20 cellular contexts compared by ENCODE assay signal in genomic region chr1:89001510-89001909, GRCh38. TPM values are rescaled to one million over a fixed set of nuclear protein-coding genes. Genes with fewer than 3 reads are reported as not detected.
DNase-seq lines count a peak whose midpoint lies in the region; ATAC-seq, FAIRE-seq and TF ChIP-seq lines count a peak whose summit lies in the region.
"Had no signal": no experiment of that assay in that cellular context is flagged by ENCODE, and none has a peak within 500 bp of the region (broad histone marks: within the 10 kb centered on the region; RNA-seq: fewer than 3 reads in every experiment).

No MANE protein-coding gene starts in this region.

- H3K27ac Mint-ChIP-seq in activated naive CD4-positive, alpha-beta T cell treated with anti-CD3 and anti-CD28 coated beads, Interleukin-2, amount 50 U/mL, for 24 hours = peak overlapping the region; percentile 39
- no peak overlapping the region for H3K27ac Mint-ChIP-seq in activated naive CD4-positive, alpha-beta T cell treated with anti-CD3 and anti-CD28 coated beads for 36 hours
- H3K27ac Mint-ChIP-seq: activated T-cell treated with anti-CD3 and anti-CD28 coated beads, Interleukin-2, amount 50 U/mL, for 24 hours had no signal

- no TSS peak for BruUV-seq in endothelial cell of umbilical vein (replicated peaks; lab: Mats Ljungman, UMichigan)

- no peak for DNase-seq in activated naive CD4-positive, alpha-beta T cell treated with anti-CD3 and anti-CD28 coated beads for 36 hours
- DNase-seq in RWPE2 (ENCODE audit: low spot score) = no peak
- DNase-seq in endothelial cell of umbilical vein (ENCODE audit: low read depth, low spot score) = peak; percentile 10
- DNase-seq in spleen = no peak
- no peak for DNase-seq in uterus
- DNase-seq in MV-4-11 (lab: John Stamatoyannopoulos, UW) = no peak
- no peak for DNase-seq in vagina (ENCODE audit: extremely low spot score in 2 of 2)
- DNase-seq: activated CD4-positive, alpha-beta T cell treated with anti-CD3 and anti-CD28 coated beads for 36 hours; activated T-cell treated with anti-CD3 and anti-CD28 coated beads, Interleukin-2, amount 50 U/mL, for 24 hours; cerebellar nuclear complex; glutamatergic neuron; H7; Karpas-422; NCI-H1436; SIG-M5; T-helper 9 cell had no signal

- dilution Hi-C loops in endothelial cell of umbilical vein (cut with MboI; ENCODE audit: extremely low pct_ligation_motif_present, low sequenced_read_pairs) = no loop called here

- no peak overlapping the region for H3K4me3 Mint-ChIP-seq in activated naive CD4-positive, alpha-beta T cell treated with anti-CD3 and anti-CD28 coated beads, Interleukin-2, amount 50 U/mL, for 24 hours
- no peak overlapping the region for H3K4me3 Mint-ChIP-seq in activated naive CD4-positive, alpha-beta T cell treated with anti-CD3 and anti-CD28 coated beads for 36 hours
- H3K4me3 Mint-ChIP-seq: activated CD4-positive, alpha-beta T cell treated with anti-CD3 and anti-CD28 coated beads for 36 hours; activated T-cell treated with anti-CD3 and anti-CD28 coated beads, Interleukin-2, amount 50 U/mL, for 24 hours; CD14-positive monocyte; neural crest cell had no signal

- H3K9me3 Mint-ChIP-seq in activated naive CD4-positive, alpha-beta T cell treated with anti-CD3 and anti-CD28 coated beads, Interleukin-2, amount 50 U/mL, for 24 hours = no peaks in the 10 kb centered on the region
- H3K9me3 Mint-ChIP-seq in activated naive CD4-positive, alpha-beta T cell treated with anti-CD3 and anti-CD28 coated beads for 36 hours = peaks cover 5% of the 10 kb centered on the region
- H3K9me3 Mint-ChIP-seq: neural crest cell had no signal

- no peak overlapping the region for H2AFZ ChIP-seq in endothelial cell of umbilical vein (ENCODE audit: low read depth, low read length)

- intact Hi-C loops in activated naive CD4-positive, alpha-beta T cell treated with anti-CD3 and anti-CD28 coated beads for 36 hours (cut with micrococcal nuclease) = no loop called here
- intact Hi-C loops in endothelial cell of umbilical vein (cut with micrococcal nuclease) = no loop called here
- intact Hi-C loops in spleen (cut with DNase I; ENCODE audit: low total_unique reads) = no loop called here
- intact Hi-C loops in uterus (cut with DNase I; ENCODE audit: low total_unique reads) = loop anchor here (10.0 kb wide), 1 partner anchor 353 kb away; no protein-coding TSS in a partner anchor
- intact Hi-C loops in vagina (cut with DNase I) = no loop called here

- H3K4me1 ChIP-seq in RWPE2 (ENCODE audit: insufficient read depth, poor library complexity, severe bottlenecking) = peaks cover 7% of the 10 kb centered on the region
- peaks cover 6% of the 10 kb centered on the region for H3K4me1 ChIP-seq in endothelial cell of umbilical vein (ENCODE audit: control insufficient read depth, extremely low read depth, insufficient read depth, low read length)
- peaks cover 0 to 27% (median 11%) of the 10 kb centered on the region in 6 donors for H3K4me1 ChIP-seq in spleen
- no peaks in the 10 kb centered on the region for H3K4me1 ChIP-seq in uterus
- no peaks in the 10 kb centered on the region for H3K4me1 ChIP-seq in vagina

- H3K27me3 ChIP-seq in RWPE2 (ENCODE audit: insufficient read depth, poor library complexity, severe bottlenecking) (no peaks in the 10 kb centered on the region), endothelial cell of umbilical vein (ENCODE audit: control insufficient read depth in 2 of 2, insufficient read depth in 2 of 2, low read length in 2 of 2) (no peaks in the 10 kb centered on the region), spleen (replicated peaks in 1 of 7) (no peaks in the 10 kb centered on the region), uterus (no peaks in the 10 kb centered on the region), vagina (no peaks in the 10 kb centered on the region)

- no peaks in the 10 kb centered on the region for H3K9me1 ChIP-seq in endothelial cell of umbilical vein (replicated peaks; ENCODE audit: control insufficient read depth, extremely low read depth, insufficient read depth, low read length)

- no peak overlapping the region for H3K4me2 ChIP-seq in endothelial cell of umbilical vein (ENCODE audit: insufficient read depth, low read length)

- H3K9ac ChIP-seq in endothelial cell of umbilical vein (replicated peaks; ENCODE audit: extremely low read depth, insufficient read depth, low read length) = no peak overlapping the region

- no peak for FAIRE-seq in endothelial cell of umbilical vein (lab: Jason Lieb, UNC)

- H3K36me3 ChIP-seq in RWPE2 (ENCODE audit: low read depth) (peaks cover 10% of the 10 kb centered on the region; the same call in 1 of the 2 replicates), endothelial cell of umbilical vein (ENCODE audit: control insufficient read depth in 2 of 2, extremely low read depth in 1 of 2, insufficient read depth in 2 of 2, low read length in 2 of 2) (peaks cover 0 to 9% of the 10 kb centered on the region in 2 experiments), spleen (peaks cover 0 to 27% (median 20%) of the 10 kb centered on the region in 6 donors), uterus (no peaks in the 10 kb centered on the region), vagina (peaks cover 0 to 16% of the 10 kb centered on the region in 2 donors)

- CTCF ChIA-PET in activated naive CD4-positive, alpha-beta T cell treated with anti-CD3 and anti-CD28 coated beads for 36 hours (lab: Charles Lee) = interaction anchor here (0.6 to 4.8 kb wide), 5 partner anchors 17 to 274 kb away, joined by 3 to 38 read pairs (median 3); no protein-coding TSS in a partner anchor
- CTCF ChIA-PET in endothelial cell of umbilical vein (lab: Charles Lee) = interaction anchor here (0.7 to 2.1 kb wide), 3 partner anchors 12 to 20 kb away, joined by 3 to 7 read pairs (median 3); no protein-coding TSS in a partner anchor

- POLR2A ChIA-PET in endothelial cell of umbilical vein (lab: Charles Lee) = no interaction called here

- H3K36me3 Mint-ChIP-seq in activated naive CD4-positive, alpha-beta T cell treated with anti-CD3 and anti-CD28 coated beads, Interleukin-2, amount 50 U/mL, for 24 hours = peaks cover 18% of the 10 kb centered on the region
- H3K36me3 Mint-ChIP-seq in activated naive CD4-positive, alpha-beta T cell treated with anti-CD3 and anti-CD28 coated beads for 36 hours (ENCODE audit: low read depth) = peaks cover 18% of the 10 kb centered on the region

- H3K4me1 Mint-ChIP-seq in activated naive CD4-positive, alpha-beta T cell treated with anti-CD3 and anti-CD28 coated beads, Interleukin-2, amount 50 U/mL, for 24 hours = peaks cover 52% of the 10 kb centered on the region
- peaks cover 31% of the 10 kb centered on the region for H3K4me1 Mint-ChIP-seq in activated naive CD4-positive, alpha-beta T cell treated with anti-CD3 and anti-CD28 coated beads for 36 hours (ENCODE audit: low read depth)
- H3K4me1 Mint-ChIP-seq: neural crest cell had no signal

- TF ChIP-seq POLR2A in endothelial cell of umbilical vein (IDR thresholded peaks at IDR 0.05; ENCODE audit: low read depth, low read length) = no peak
- no peak for TF ChIP-seq POLR2A in spleen (IDR thresholded peaks at IDR 0.05)
- no peak for TF ChIP-seq POLR2A in uterus (IDR thresholded peaks at IDR 0.05)
- TF ChIP-seq POLR2A in vagina (IDR thresholded peaks at IDR 0.05) = no peak

- no peaks in the 10 kb centered on the region for H3K79me2 ChIP-seq in endothelial cell of umbilical vein (ENCODE audit: control insufficient read depth, insufficient read depth, low read length)

- H4K20me1 ChIP-seq in endothelial cell of umbilical vein (replicated peaks; ENCODE audit: control insufficient read depth, extremely low read depth, insufficient read depth, low read length) = no peaks in the 10 kb centered on the region

- peak; percentile 89 for ATAC-seq in RWPE2 (ENCODE audit: low read depth)
- ATAC-seq: activated CD4-positive, alpha-beta T cell treated with anti-CD3 and anti-CD28 coated beads for 36 hours had no signal

- no peak overlapping the region for H3K4me3 ChIP-seq in RWPE2 (ENCODE audit: severe bottlenecking)
- no peak overlapping the region for H3K4me3 ChIP-seq in endothelial cell of umbilical vein (replicated peaks in 1 of 3; ENCODE audit: insufficient read depth in 1 of 3, low read depth in 1 of 3, low read length in 3 of 3)
- H3K4me3 ChIP-seq in spleen = no peak overlapping the region
- no peak overlapping the region for H3K4me3 ChIP-seq in uterus
- H3K4me3 ChIP-seq in vagina = no peak overlapping the region

- H3K9me3 ChIP-seq in RWPE2 (ENCODE audit: severe bottlenecking) (no peaks in the 10 kb centered on the region), endothelial cell of umbilical vein (replicated peaks; ENCODE audit: control insufficient read depth, insufficient read depth, low read length) (no peaks in the 10 kb centered on the region), spleen (no peaks in the 10 kb centered on the region), uterus (no peaks in the 10 kb centered on the region), vagina (no peaks in the 10 kb centered on the region)

- H3K27me3 Mint-ChIP-seq in activated naive CD4-positive, alpha-beta T cell treated with anti-CD3 and anti-CD28 coated beads, Interleukin-2, amount 50 U/mL, for 24 hours = no peaks in the 10 kb centered on the region
- peaks cover 4% of the 10 kb centered on the region for H3K27me3 Mint-ChIP-seq in activated naive CD4-positive, alpha-beta T cell treated with anti-CD3 and anti-CD28 coated beads for 36 hours (ENCODE audit: low read depth)
- H3K27me3 Mint-ChIP-seq: activated T-cell treated with anti-CD3 and anti-CD28 coated beads, Interleukin-2, amount 50 U/mL, for 24 hours had no signal

- peak overlapping the region; percentile 8 for H3K27ac ChIP-seq in RWPE2 (ENCODE audit: poor library complexity, severe bottlenecking)
- H3K27ac ChIP-seq in endothelial cell of umbilical vein (ENCODE audit: insufficient read depth, low read depth, low read length) = no peak overlapping the region
- H3K27ac ChIP-seq in spleen = peak overlapping the region in 5 of 8 donors; percentile 12 to 48 (median 33)
- H3K27ac ChIP-seq in uterus = no peak overlapping the region
- H3K27ac ChIP-seq in vagina = no peak overlapping the region

- TF ChIP-seq CTCF in RWPE2 (IDR thresholded peaks at IDR 0.05; ENCODE audit: poor library complexity, severe bottlenecking) (no peak), endothelial cell of umbilical vein (IDR thresholded peaks at IDR 0.05; ENCODE audit: extremely low read depth in 1 of 2, insufficient read depth in 1 of 2, low read depth in 1 of 2, low read length in 2 of 2) (no peak), spleen (IDR thresholded peaks at IDR 0.05 in 8 of 11, conservative IDR thresholded peaks at IDR 0.05 in 3 of 11) (no peak), uterus (IDR thresholded peaks at IDR 0.05) (no peak), vagina (IDR thresholded peaks at IDR 0.05) (no peak)

RNA-seq across cellular contexts. Expression of gene KYAT3, which starts 9.1 kb away (rescaled TPM):
- 10 to 100 TPM; 52.4 to 56.4 TPM for total RNA-seq in activated naive CD4-positive, alpha-beta T cell treated with anti-CD3 and anti-CD28 coated beads for 36 hours
- total RNA-seq in endothelial cell of umbilical vein = 18.1 and 21.1 TPM in 2 replicates
- polyA plus RNA-seq in endothelial cell of umbilical vein = 7.0 and 8.0 TPM in 2 replicates
- 14.0 and 14.4 TPM in 2 replicates for polyA plus RNA-seq in endothelial cell of umbilical vein (2011; cell fraction: cytosol; rRNA removed)
- 22.4 and 24.4 TPM in 2 replicates for polyA plus RNA-seq in endothelial cell of umbilical vein (2011; cell fraction: nucleus; rRNA removed)
- polyA plus RNA-seq in endothelial cell of umbilical vein (2012) = 18.4 and 29.2 TPM in 2 replicates
- 4.4 and 6.5 TPM in 2 replicates for polyA minus RNA-seq in endothelial cell of umbilical vein
- polyA minus RNA-seq in endothelial cell of umbilical vein (2011; cell fraction: cytosol; rRNA and poly(A)+ RNA removed) = 3.1 TPM
- 7.7 and 11.0 TPM in 2 replicates for polyA minus RNA-seq in endothelial cell of umbilical vein (2011; cell fraction: nucleus; rRNA and poly(A)+ RNA removed)
- total RNA-seq in spleen = 10 to 100 TPM; 25.3 to 30.7 (median 27.0) TPM
- polyA plus RNA-seq in spleen = 10 to 100 TPM; 19.3 to 21.4 (median 20.3) TPM
- 10 to 100 TPM in 3 of 4 donors, 1 to 10 TPM in 1; 8.5 to 36.3 (median 27.8) TPM for total RNA-seq in uterus
- 17.7 TPM for total RNA-seq in vagina

RNA-seq across cellular contexts. Expression of gene RBMXL1, which starts 9.1 kb away (rescaled TPM):
- 10 to 100 TPM; 20.7 to 22.0 TPM for total RNA-seq in activated naive CD4-positive, alpha-beta T cell treated with anti-CD3 and anti-CD28 coated beads for 36 hours
- total RNA-seq in endothelial cell of umbilical vein = 7.6 and 9.9 TPM in 2 replicates
- 2.5 and 2.9 TPM in 2 replicates for polyA plus RNA-seq in endothelial cell of umbilical vein
- 3.0 and 3.1 TPM in 2 replicates for polyA plus RNA-seq in endothelial cell of umbilical vein (2011; cell fraction: cytosol; rRNA removed)
- polyA plus RNA-seq in endothelial cell of umbilical vein (2011; cell fraction: nucleus; rRNA removed) = 4.8 and 5.3 TPM in 2 replicates
- polyA plus RNA-seq in endothelial cell of umbilical vein (2012) = 4.2 and 4.9 TPM in 2 replicates
- polyA minus RNA-seq in endothelial cell of umbilical vein = 6.2 and 7.9 TPM in 2 replicates
- 6.5 TPM for polyA minus RNA-seq in endothelial cell of umbilical vein (2011; cell fraction: cytosol; rRNA and poly(A)+ RNA removed)
- 9.3 and 11.6 TPM in 2 replicates for polyA minus RNA-seq in endothelial cell of umbilical vein (2011; cell fraction: nucleus; rRNA and poly(A)+ RNA removed)
- total RNA-seq in spleen = 10 to 100 TPM; 15.0 to 21.5 (median 19.3) TPM
- polyA plus RNA-seq in spleen = 1 to 10 TPM; 2.8 to 4.1 (median 3.0) TPM
- 10 to 100 TPM; 20.0 to 27.1 (median 22.5) TPM for total RNA-seq in uterus
- total RNA-seq in vagina = 11.5 TPM

RNA-seq across cellular contexts. Expression of gene GBP3, which starts 21.2 kb away (rescaled TPM):
- 1 to 10 TPM; 1.4 to 1.8 TPM for total RNA-seq in activated naive CD4-positive, alpha-beta T cell treated with anti-CD3 and anti-CD28 coated beads for 36 hours
- total RNA-seq in endothelial cell of umbilical vein (7.3 and 12.7 TPM in 2 replicates), spleen (10 to 100 TPM; 22.4 to 54.7 (median 30.9) TPM), uterus (10 to 100 TPM; 11.2 to 38.6 (median 20.5) TPM), vagina (6.9 TPM)
- polyA plus RNA-seq in endothelial cell of umbilical vein (4.8 and 5.7 TPM in 2 replicates), spleen (10 to 100 TPM in 1 of 3 donors, 1 to 10 TPM in 2; 7.3 to 11.9 (median 7.7) TPM)
- 6.0 and 6.3 TPM in 2 replicates for polyA plus RNA-seq in endothelial cell of umbilical vein (2011; cell fraction: cytosol; rRNA removed)
- 18.7 and 23.6 TPM in 2 replicates for polyA plus RNA-seq in endothelial cell of umbilical vein (2011; cell fraction: nucleus; rRNA removed)
- polyA plus RNA-seq in endothelial cell of umbilical vein (2012) = 6.9 and 12.3 TPM in 2 replicates
- 15.5 and 18.4 TPM in 2 replicates for polyA minus RNA-seq in endothelial cell of umbilical vein
- polyA minus RNA-seq in endothelial cell of umbilical vein (2011; cell fraction: cytosol; rRNA and poly(A)+ RNA removed) = 5.2 TPM
- polyA minus RNA-seq in endothelial cell of umbilical vein (2011; cell fraction: nucleus; rRNA and poly(A)+ RNA removed) = 21.2 and 21.7 TPM in 2 replicates
- total RNA-seq: G401, H7, neural crest cell had no signal

Comparison
In these comparisons a context has a peak if more than half of its experiments do, and no peak if none do; other contexts are left out.
1. H3K27ac ChIP-seq: peak in RWPE2 (single experiment) and spleen (5 of 8); none in endothelial cell of umbilical vein (single experiment), uterus (0 of 2) and vagina (single experiment).